In the genomic region with DNA sequence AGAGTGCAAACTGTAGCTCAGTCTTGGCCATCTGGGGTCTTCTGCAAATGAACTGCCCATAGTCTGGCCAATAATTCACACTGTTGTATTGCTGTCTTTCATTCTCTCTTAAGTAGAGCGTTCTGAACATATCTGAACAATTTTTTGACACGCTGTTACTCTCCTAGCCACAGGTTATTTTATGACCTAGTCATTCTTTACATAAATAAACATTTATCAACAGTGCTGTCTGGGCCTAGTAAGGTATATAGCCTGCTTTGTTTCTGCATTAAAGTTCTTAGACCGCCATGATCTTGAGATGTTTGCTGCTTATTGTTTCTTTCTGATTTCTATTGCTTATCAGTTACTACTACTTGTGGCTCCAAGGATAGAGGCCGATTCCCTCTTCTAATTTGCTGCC, we compare ENCODE assay signal across 1 cellular context.
TF ChIP-seq lines count a peak whose summit lies in the region.

No MANE protein-coding gene starts in this region.

TF ChIP-seq in HCT116, 20 proteins besides CTCF, POLR2A, EP300 and RAD21:
- TF ChIP-seq ATF3 (IDR thresholded peaks at IDR 0.05) (no peak), ZFX (IDR thresholded peaks at IDR 0.05) (no peak)
TF ChIP-seq in HCT116: peak in this region for 0.
